In genomic region chr1:76919123-76919522, GRCh38 we compare ENCODE assay signal across 1 cellular context.
TF ChIP-seq lines count a peak whose summit lies in the region.

No MANE protein-coding gene starts in this region.

TF ChIP-seq in WTC11, 78 proteins besides CTCF, POLR2A, EP300 and RAD21 (continued from another document):
- TF ChIP-seq PRDM15 (CRISPR knock-in tag; IDR thresholded peaks at IDR 0.05) (no peak), NR2C2 (CRISPR knock-in tag; IDR thresholded peaks at IDR 0.05) (no peak), CBFB (CRISPR knock-in tag; IDR thresholded peaks at IDR 0.05; ENCODE audit: low read depth) (no peak), NFATC4 (CRISPR knock-in tag; IDR thresholded peaks at IDR 0.05) (no peak), ZNF396 (CRISPR knock-in tag; IDR thresholded peaks at IDR 0.05; ENCODE audit: borderline replicate concordance) (no peak), SOX15 (CRISPR knock-in tag; IDR thresholded peaks at IDR 0.05) (no peak), E2F1 (CRISPR knock-in tag; IDR thresholded peaks at IDR 0.05) (no peak), AFF4 (CRISPR knock-in tag; IDR thresholded peaks at IDR 0.05; ENCODE audit: borderline replicate concordance) (no peak), KAT7 (CRISPR knock-in tag; IDR thresholded peaks at IDR 0.05; ENCODE audit: borderline replicate concordance) (no peak), FOXJ3 (CRISPR knock-in tag; IDR thresholded peaks at IDR 0.05; ENCODE audit: borderline replicate concordance) (no peak), ZNF425 (CRISPR knock-in tag; conservative IDR thresholded peaks at IDR 0.05) (no peak), E2F4 (CRISPR knock-in tag; IDR thresholded peaks at IDR 0.05; ENCODE audit: borderline replicate concordance, low read depth) (no peak), MAX (CRISPR knock-in tag; IDR thresholded peaks at IDR 0.05) (no peak), IRF1 (CRISPR knock-in tag; IDR thresholded peaks at IDR 0.05) (no peak)
